Comparison of ENCODE assay signal across 13 cellular contexts in the genomic region with DNA sequence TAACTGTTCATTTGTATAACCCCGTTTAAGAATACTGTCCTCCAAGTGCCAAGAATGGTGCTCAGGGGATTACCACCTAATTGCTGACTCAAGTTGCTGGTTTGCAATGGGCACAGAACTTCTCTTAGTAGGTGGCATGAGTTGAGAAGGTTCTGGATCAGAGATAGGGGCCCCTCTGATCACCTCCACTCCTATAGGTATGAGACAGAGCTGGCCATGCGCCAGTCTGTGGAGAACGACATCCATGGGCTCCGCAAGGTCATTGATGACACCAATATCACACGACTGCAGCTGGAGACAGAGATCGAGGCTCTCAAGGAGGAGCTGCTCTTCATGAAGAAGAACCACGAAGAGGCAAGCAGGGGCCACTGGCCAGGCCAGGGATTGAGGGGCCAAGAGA. TPM values are rescaled to one million over a fixed set of nuclear protein-coding genes. Genes with fewer than 3 reads are reported as not detected.
DNase-seq lines count a peak whose midpoint lies in the region; FAIRE-seq and TF ChIP-seq lines count a peak whose summit lies in the region.
"Had no signal": no experiment of that assay in that cellular context is flagged by ENCODE, and none has a peak within 500 bp of the region (broad histone marks: within the 10 kb centered on the region; RNA-seq: fewer than 3 reads in every experiment).

No MANE protein-coding gene starts in this region.

- DNase-seq in LNCaP clone FGC (ENCODE audit: low read depth), result no peak
- no peak for DNase-seq in H1 (ENCODE audit: low read depth in 1 of 2, low spot score in 2 of 2)
- DNase-seq in MM.1S, result no peak
- no peak for DNase-seq in stimulated activated CD8-positive, alpha-beta memory T cell treated with anti-CD3 and anti-CD28 coated beads, Interleukin-4, amount 100 ng/mL, for 48 hours
- no peak for DNase-seq in NCI-H2196 treated with DMSO at 0.1 percent for 48 hours (lab: John Stamatoyannopoulos, UW; ENCODE audit: unreplicated experiment)
- no peak for DNase-seq in activated CD8-positive, alpha-beta memory T cell treated with anti-CD3 and anti-CD28 coated beads for 24 hours
- DNase-seq: activated T-cell treated with anti-CD3 and anti-CD28 coated beads, Interleukin-2, amount 50 U/mL, for 4 hours; heart left ventricle; stimulated activated CD4-positive, alpha-beta T cell treated with anti-CD3 and anti-CD28 coated beads, Interleukin-4, amount 100 ng/mL, for 4 hours; testis had no signal

- H4K8ac ChIP-seq in H1 (ENCODE audit: extremely low read depth, insufficient read depth, low read length), result no peak overlapping the region

- H3K14ac ChIP-seq in H1 (ENCODE audit: insufficient read length), result no peak overlapping the region

- no peak for TF ChIP-seq CTCF in LNCaP clone FGC (IDR thresholded peaks at IDR 0.05; ENCODE audit: control insufficient read depth, extremely low read depth, insufficient read depth)
- TF ChIP-seq CTCF in H1 (IDR thresholded peaks at IDR 0.05; ENCODE audit: control extremely low read depth in 1 of 3, insufficient read depth in 1 of 3, low read depth in 1 of 3, low read length in 3 of 3), result no peak
- TF ChIP-seq CTCF in MM.1S (IDR thresholded peaks at IDR 0.05; ENCODE audit: low read length), result no peak

- H2BK12ac ChIP-seq in H1 (ENCODE audit: low read depth, low read length), result no peak overlapping the region

- H2BK120ac ChIP-seq in H1 (replicated peaks; ENCODE audit: low read depth, low read length), result no peak overlapping the region

- H4K20me1 ChIP-seq in H1 (replicated peaks in 1 of 2; ENCODE audit: control insufficient read depth in 1 of 2, insufficient read depth in 2 of 2, low read length in 2 of 2), result peaks cover 7 to 22% of the 10 kb centered on the region in 2 experiments
- H4K20me1 ChIP-seq in MM.1S (ENCODE audit: insufficient read depth, low read length), result no peaks in the 10 kb centered on the region
- H4K20me1 ChIP-seq: BLaER1 had no signal

- no peak overlapping the region for H2AK5ac ChIP-seq in H1 (ENCODE audit: low read depth, low read length)

- no peaks in the 10 kb centered on the region for H3F3A ChIP-seq in MM.1S (ENCODE audit: insufficient read depth, low read length)

- peak overlapping the region; percentile 86 for H3K4me3 ChIP-seq in ACC112 (ENCODE audit: low read depth, low read length)
- peak overlapping the region; percentile 87 for H3K4me3 ChIP-seq in LNCaP clone FGC (ENCODE audit: low read depth, low read length)
- H3K4me3 ChIP-seq in H1 (ENCODE audit: extremely low read depth in 1 of 4, insufficient read depth in 2 of 4, low read depth in 3 of 4, low read length in 4 of 4), result peak overlapping the region; percentile 88 to 98 (median 93); a peak in 4 of 8 replicates
- peak overlapping the region; percentile 66 for H3K4me3 ChIP-seq in mesodermal cell (ENCODE audit: extremely low read depth, insufficient read depth, low read length, poor library complexity, severe bottlenecking)
- H3K4me3 ChIP-seq in MM.1S (ENCODE audit: low read length), result no peak overlapping the region
- H3K4me3 ChIP-seq: BLaER1 had no signal

- no peak for TF ChIP-seq RAD21 in H1 (IDR thresholded peaks at IDR 0.05 in 1 of 2, conservative IDR thresholded peaks at IDR 0.05 in 1 of 2; ENCODE audit: low read depth in 2 of 2, low read length in 2 of 2)

- no peak overlapping the region for H3K56ac ChIP-seq in H1 (replicated peaks; ENCODE audit: insufficient read length, low read depth, low read length)

- CTCF ChIA-PET in H1 (lab: Charles Lee; ENCODE audit: partially characterized antibody), result interaction anchor here (0.8 to 16.1 kb wide), 8 partner anchors 10 to 65 kb away, joined by 4 to 314 read pairs (median 26); a partner anchor contains a TSS

- no peaks in the 10 kb centered on the region for H3K9me2 ChIP-seq in MM.1S (replicated peaks; ENCODE audit: insufficient read depth, low read length)

- H2BK5ac ChIP-seq in H1 (ENCODE audit: low read depth, low read length), result no peak overlapping the region

- no peak for TF ChIP-seq EP300 in H1 (IDR thresholded peaks at IDR 0.05; ENCODE audit: borderline replicate concordance in 1 of 2, low read depth in 2 of 2, low read length in 2 of 2)

- no peak overlapping the region for H2AFZ ChIP-seq in ACC112 (ENCODE audit: low read length, unreplicated experiment)
- no peak overlapping the region for H2AFZ ChIP-seq in H1 (ENCODE audit: low read length)
- no peak overlapping the region for H2AFZ ChIP-seq in MM.1S (ENCODE audit: low read length)

- H3K4me2 ChIP-seq in H1 (ENCODE audit: insufficient read depth in 1 of 2, low read depth in 2 of 2, low read length in 2 of 2), result peak overlapping the region; percentile 78 to 90
- H3K4me2 ChIP-seq in MM.1S (ENCODE audit: low read depth, low read length), result no peak overlapping the region
- H3K4me2 ChIP-seq: BLaER1 had no signal

- H3K4me1 ChIP-seq in ACC112 (ENCODE audit: control insufficient read depth, insufficient read depth, low read length, unreplicated experiment) (peaks cover 16% of the 10 kb centered on the region), H1 (replicated peaks in 1 of 4; ENCODE audit: control insufficient read depth in 3 of 4, insufficient read depth in 4 of 4, low read length in 3 of 4) (peaks cover 12 to 29% (median 21%) of the 10 kb centered on the region in 4 experiments), mesodermal cell (ENCODE audit: control insufficient read depth, insufficient read depth, low read length, poor library complexity, severe bottlenecking) (peaks cover 29% of the 10 kb centered on the region), MM.1S (ENCODE audit: low read length) (no peaks in the 10 kb centered on the region)
- H3K4me1 ChIP-seq: BLaER1 had no signal

- no peak overlapping the region for H2BK15ac ChIP-seq in H1 (ENCODE audit: low read length)

- H3K27me3 ChIP-seq in ACC112 (ENCODE audit: insufficient read depth, low read length) (no peaks in the 10 kb centered on the region), H1 (replicated peaks in 1 of 4; ENCODE audit: control insufficient read depth in 3 of 4, extremely low read depth in 1 of 4, insufficient read depth in 3 of 4, low read length in 3 of 4) (no peaks in the 10 kb centered on the region), MM.1S (replicated peaks; ENCODE audit: insufficient read depth, low read length) (peaks cover 35% of the 10 kb centered on the region)
- H3K27me3 ChIP-seq: testis had no signal

- POLR2A ChIA-PET in H1 (lab: Charles Lee; ENCODE audit: partially characterized antibody), result interaction anchor here (1.8 to 9.8 kb wide), 13 partner anchors 11 to 66 kb away, joined by 5 to 297 read pairs (median 12); a partner anchor contains a TSS

- H3K9me3 ChIP-seq in H1 (ENCODE audit: insufficient read depth in 2 of 2, low read depth in 1 of 2, low read length in 1 of 2) (no peaks in the 10 kb centered on the region), mesodermal cell (ENCODE audit: control insufficient read depth, low read length) (no peaks in the 10 kb centered on the region), MM.1S (replicated peaks; ENCODE audit: insufficient read depth, low read length) (no peaks in the 10 kb centered on the region)
- H3K9me3 ChIP-seq: BLaER1, heart left ventricle, testis had no signal

- H3K23ac ChIP-seq in H1 (ENCODE audit: insufficient read length), result no peak overlapping the region

- H3K79me1 ChIP-seq in H1 (ENCODE audit: low read depth, low read length), result peaks cover 12% of the 10 kb centered on the region

- H3K18ac ChIP-seq in H1 (ENCODE audit: extremely low read depth, low read length), result no peak overlapping the region; the same call in 1 of the 2 replicates

- no peak for TF ChIP-seq POLR2A in H1 (IDR thresholded peaks at IDR 0.05; ENCODE audit: control extremely low read depth in 1 of 2, low read depth in 2 of 2, low read length in 2 of 2)

- H3K9ac ChIP-seq in H1 (replicated peaks in 1 of 4; ENCODE audit: extremely low read depth in 1 of 4, low read depth in 3 of 4, low read length in 3 of 4) (no peak overlapping the region; a peak in 1 of 7 replicates), MM.1S (ENCODE audit: low read length) (no peak overlapping the region)
- H3K9ac ChIP-seq: BLaER1 had no signal

- no peak for FAIRE-seq in H1 (lab: Jason Lieb, UNC)

- no peaks in the 10 kb centered on the region for H3K36me3 ChIP-seq in ACC112 (ENCODE audit: insufficient read depth, low read length)
- H3K36me3 ChIP-seq in H1 (ENCODE audit: control insufficient read depth in 2 of 4, insufficient read depth in 4 of 4, low read length in 3 of 4), result peaks cover 23 to 33% (median 28%) of the 10 kb centered on the region in 4 experiments
- peaks cover 42% of the 10 kb centered on the region for H3K36me3 ChIP-seq in mesodermal cell (ENCODE audit: control insufficient read depth, insufficient read depth, low read length)
- H3K36me3 ChIP-seq in MM.1S (replicated peaks; ENCODE audit: insufficient read depth, low read length), result no peaks in the 10 kb centered on the region
- H3K36me3 ChIP-seq: BLaER1, heart left ventricle had no signal

- 96% methylated on average over 6 of the region's 7 CpGs; no CpG with 5 or more reads in 1 of the 2 experiments for WGBS in H1 (ENCODE audit: extremely low coverage in 1 of 2, insufficient coverage in 1 of 2, insufficient read length in 1 of 2, insufficient replicate concordance in 2 of 2, low coverage in 1 of 2, low lambda C conversion rate in 2 of 2, missing lambda C conversion rate in 1 of 2), 2 experiments
- WGBS in mesodermal cell (ENCODE audit: insufficient coverage in 2 of 2), 2 experiments, result 83 to 91% methylated on average over 5 to 6 of the region's 7 CpGs

- H2BK20ac ChIP-seq in H1 (ENCODE audit: low read length), result no peak overlapping the region

- H3K27ac ChIP-seq in ACC112 (ENCODE audit: low read depth, low read length) (no peak overlapping the region), H1 (ENCODE audit: low read depth, low read length) (no peak overlapping the region), mesodermal cell (ENCODE audit: low read depth, low read length, severe bottlenecking) (peak overlapping the region; percentile 75), MM.1S (ENCODE audit: low read length) (no peak overlapping the region)
- H3K27ac ChIP-seq: BLaER1, heart left ventricle, testis had no signal

- H3K4ac ChIP-seq in H1 (replicated peaks; ENCODE audit: insufficient read length, low read depth, low read length), result no peak overlapping the region

- H4K91ac ChIP-seq in H1 (replicated peaks; ENCODE audit: insufficient read length, low read length), result no peak overlapping the region

- H4K5ac ChIP-seq in H1 (ENCODE audit: insufficient read length, low read depth, low read length), result no peak overlapping the region

- peaks cover 3% of the 10 kb centered on the region for H3K79me2 ChIP-seq in ACC112 (ENCODE audit: control insufficient read depth, insufficient read depth, low read length, unreplicated experiment)
- peaks cover 7 to 22% of the 10 kb centered on the region in 2 experiments for H3K79me2 ChIP-seq in H1 (ENCODE audit: control insufficient read depth in 1 of 2, insufficient read depth in 2 of 2, low read length in 2 of 2)
- no peaks in the 10 kb centered on the region for H3K79me2 ChIP-seq in MM.1S (ENCODE audit: low read length)

- peaks cover 9% of the 10 kb centered on the region for H3K23me2 ChIP-seq in H1 (ENCODE audit: low read depth, low read length)

RNA-seq across cellular contexts. Expression of a gene that starts 1.6 kb away (rescaled TPM):
- total RNA-seq in H1 (2021; fragmentation: NEBNext Ultra II Directional; extraction: Animal tissue kit (Norgen Biotek cat#: 25700)), result 375 and 391 TPM in 2 replicates
- 236 and 263 TPM in 2 replicates for polyA plus RNA-seq in H1 (2011; rRNA removed)
- polyA plus RNA-seq in H1 (2011; cell fraction: cytosol; rRNA removed), result 320 TPM
- polyA plus RNA-seq in H1 (2011; cell fraction: nucleus; rRNA removed), result 356 TPM
- polyA plus RNA-seq in H1 (2012, experiment 1 of 2), result 381 to 481 TPM (median 444 TPM) in 4 replicates
- 459 TPM for polyA plus RNA-seq in H1 (2012, experiment 2 of 2)
- 314 TPM for polyA plus RNA-seq in H1 (2013, experiment 1 of 2)
- 311 TPM for polyA plus RNA-seq in H1 (2013, experiment 2 of 2)
- 184 and 221 TPM in 2 replicates for polyA minus RNA-seq in H1 (2011; rRNA and poly(A)+ RNA removed)
- 173 TPM for polyA minus RNA-seq in H1 (2011; cell fraction: cytosol; rRNA and poly(A)+ RNA removed)
- 115 TPM for polyA minus RNA-seq in H1 (2011; cell fraction: nucleus; rRNA and poly(A)+ RNA removed)
- polyA plus RNA-seq in mesodermal cell (2013, experiment 1 of 2), result 2,534 TPM
- polyA plus RNA-seq in mesodermal cell (2013, experiment 2 of 2), result 2,467 TPM

RNA-seq across cellular contexts. Expression of a gene that starts 45.7 kb away (rescaled TPM):
- total RNA-seq in H1 (2021; fragmentation: NEBNext Ultra II Directional; extraction: Animal tissue kit (Norgen Biotek cat#: 25700)), result 283 and 290 TPM in 2 replicates
- polyA plus RNA-seq in H1 (2011; rRNA removed), result 280 and 311 TPM in 2 replicates
- polyA plus RNA-seq in H1 (2011; cell fraction: cytosol; rRNA removed), result 279 TPM
- 247 TPM for polyA plus RNA-seq in H1 (2011; cell fraction: nucleus; rRNA removed)
- 299 to 366 TPM (median 352 TPM) in 4 replicates for polyA plus RNA-seq in H1 (2012, experiment 1 of 2)
- 463 TPM for polyA plus RNA-seq in H1 (2012, experiment 2 of 2)
- polyA plus RNA-seq in H1 (2013, experiment 1 of 2), result 311 TPM
- 291 TPM for polyA plus RNA-seq in H1 (2013, experiment 2 of 2)
- 235 and 239 TPM in 2 replicates for polyA minus RNA-seq in H1 (2011; rRNA and poly(A)+ RNA removed)
- polyA minus RNA-seq in H1 (2011; cell fraction: cytosol; rRNA and poly(A)+ RNA removed), result 185 TPM
- 128 TPM for polyA minus RNA-seq in H1 (2011; cell fraction: nucleus; rRNA and poly(A)+ RNA removed)
- polyA plus RNA-seq in mesodermal cell (2013, experiment 1 of 2), result 3,226 TPM
- 3,108 TPM for polyA plus RNA-seq in mesodermal cell (2013, experiment 2 of 2)

RNA-seq across cellular contexts. Expression of a gene that starts 55.7 kb away (rescaled TPM):
- total RNA-seq in H1 (2021; fragmentation: NEBNext Ultra II Directional; extraction: Animal tissue kit (Norgen Biotek cat#: 25700)), result 811 and 816 TPM in 2 replicates
- polyA plus RNA-seq in H1 (2011; rRNA removed), result 269 and 307 TPM in 2 replicates
- polyA plus RNA-seq in H1 (2011; cell fraction: cytosol; rRNA removed), result 530 TPM
- 680 TPM for polyA plus RNA-seq in H1 (2011; cell fraction: nucleus; rRNA removed)
- polyA plus RNA-seq in H1 (2012, experiment 1 of 2), result 514 to 624 TPM (median 554 TPM) in 4 replicates
- polyA plus RNA-seq in H1 (2012, experiment 2 of 2), result 45.7 TPM
- polyA plus RNA-seq in H1 (2013, experiment 1 of 2), result 453 TPM
- polyA plus RNA-seq in H1 (2013, experiment 2 of 2), result 431 TPM
- polyA minus RNA-seq in H1 (2011; rRNA and poly(A)+ RNA removed), result 939 and 1,134 TPM in 2 replicates
- polyA minus RNA-seq in H1 (2011; cell fraction: cytosol; rRNA and poly(A)+ RNA removed), result 559 TPM
- polyA minus RNA-seq in H1 (2011; cell fraction: nucleus; rRNA and poly(A)+ RNA removed), result 516 TPM
- polyA plus RNA-seq in mesodermal cell (2013, experiment 1 of 2), result 346 TPM
- 376 TPM for polyA plus RNA-seq in mesodermal cell (2013, experiment 2 of 2)
